Comparison of ENCODE assay signal across 23 cellular contexts in the genomic region with DNA sequence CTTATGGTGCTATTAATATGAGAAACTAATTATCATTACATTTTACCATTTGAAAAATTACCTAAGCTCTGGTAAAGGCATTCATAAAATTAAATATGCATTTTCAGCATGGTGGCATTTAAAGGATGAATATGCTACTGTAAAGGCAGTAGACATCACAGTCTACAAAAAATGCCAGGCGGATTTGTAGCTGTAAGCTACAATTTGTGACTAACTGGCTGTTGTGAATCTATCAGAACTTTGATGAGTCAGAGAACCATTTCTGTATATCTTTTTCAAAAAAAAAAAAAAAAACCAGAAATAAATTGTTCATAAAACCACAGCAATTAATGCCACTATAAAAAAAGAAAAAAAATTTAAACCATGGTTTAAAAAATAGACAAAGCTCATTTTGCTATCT.
"Had no signal": no experiment of that assay in that cellular context is flagged by ENCODE, and none has a peak within 500 bp of the region (broad histone marks: within the 10 kb centered on the region; RNA-seq: fewer than 3 reads in every experiment).

No MANE protein-coding gene starts in this region.

- H3K4me2 ChIP-seq: smooth muscle cell had no signal

- H3K27me3 ChIP-seq: colonic mucosa, dorsolateral prefrontal cortex, heart right ventricle, right lobe of liver, stomach, transverse colon had no signal

- ATAC-seq: activated CD8-positive, alpha-beta T cell treated with anti-CD3 and anti-CD28 coated beads, Interleukin-2, amount 10 ng/mL, durations not matched to agents 7 days and 5 days; effector memory CD8-positive, alpha-beta T cell; heart right ventricle; left colon; lower lobe of right lung; mucosa of descending colon; right lobe of liver; stimulated activated memory B cell treated with anti-CD40 and anti-IgM and Interleukin-4, amounts not matched to agents 10 μg/mL and 1 μg/mL and 100 μg/mL, for 72 hours had no signal

- DNase-seq: activated CD4-positive, alpha-beta T cell treated with anti-CD3 and anti-CD28 coated beads, Interleukin-2, amount 50 U/mL, for 1 hour; activated CD4-positive, CD25-positive, alpha-beta regulatory T cell treated with anti-CD3 and anti-CD28 coated beads, Interleukin-2, amount 50 U/mL, for 72 hours; activated CD8-positive, alpha-beta T cell treated with anti-CD3 and anti-CD28 coated beads, Interleukin-2, amount 10 ng/mL, durations not matched to agents 7 days and 5 days; activated gamma-delta T cell; aorta; colonic mucosa; dorsolateral prefrontal cortex; effector memory CD8-positive, alpha-beta T cell; heart right ventricle; left colon; lower lobe of right lung; mesendoderm; mucosa of descending colon; nephron progenitor cell; nucleus accumbens; right lobe of liver; stimulated activated CD4-positive, alpha-beta T cell treated with anti-CD3 and anti-CD28 coated beads, Interleukin-15, amount 100 ng/mL, for 24 hours; stomach; T-helper 2 cell; transverse colon had no signal

- H3K9me3 ChIP-seq: colonic mucosa, heart right ventricle, lower lobe of right lung, mucosa of descending colon, right lobe of liver, stomach, transverse colon had no signal

- H3K27ac ChIP-seq: colonic mucosa, dorsolateral prefrontal cortex, heart right ventricle, lower lobe of right lung, right lobe of liver, stomach, transverse colon, VCaP had no signal

- H3K36me3 ChIP-seq: colonic mucosa had no signal

- H3K4me3 ChIP-seq: colonic mucosa, dorsolateral prefrontal cortex, heart right ventricle, lower lobe of right lung, mucosa of descending colon, right lobe of liver, smooth muscle cell, stomach, transverse colon had no signal

- H3K4me1 ChIP-seq: colonic mucosa, lower lobe of right lung had no signal
